Comparison of ENCODE assay signal across 1 cellular context in the genomic region with DNA sequence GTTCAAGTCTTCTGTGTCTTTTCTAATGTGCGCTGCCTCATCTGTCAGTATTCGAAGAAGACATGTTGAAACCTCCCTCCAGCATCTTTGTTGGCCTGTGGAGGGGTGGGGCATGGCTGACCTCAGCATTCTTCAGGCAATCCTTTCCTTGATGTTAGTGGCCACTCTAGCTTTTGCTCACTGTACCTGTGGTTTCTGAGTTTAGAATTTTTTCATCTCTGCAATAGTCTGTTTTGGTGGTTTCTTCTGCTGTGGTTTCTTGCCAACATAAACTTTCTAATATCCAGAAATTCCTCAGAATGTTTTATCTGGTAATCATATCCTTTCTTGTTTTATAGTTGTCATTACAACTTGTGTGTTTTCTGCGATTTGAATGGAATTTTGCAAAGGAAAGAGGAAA.
TF ChIP-seq lines count a peak whose summit lies in the region.

No MANE protein-coding gene starts in this region.

TF ChIP-seq in GM23338, 12 proteins besides CTCF, POLR2A, EP300 and RAD21 (continued from another document):
- no peak for TF ChIP-seq ZNF462 (CRISPR knock-in tag; IDR thresholded peaks at IDR 0.05)
- TF ChIP-seq EZH2 (IDR thresholded peaks at IDR 0.05; ENCODE audit: low read depth, unreplicated experiment): no peak
- TF ChIP-seq CREB1 (CRISPR knock-in tag; IDR thresholded peaks at IDR 0.05; ENCODE audit: low read depth): no peak
- TF ChIP-seq EZH2phosphoT487 (IDR thresholded peaks at IDR 0.05; ENCODE audit: unreplicated experiment): no peak
- TF ChIP-seq JUNB (IDR thresholded peaks at IDR 0.05; ENCODE audit: unreplicated experiment): no peak
- TF ChIP-seq STAT1 (IDR thresholded peaks at IDR 0.05; ENCODE audit: unreplicated experiment): no peak
- TF ChIP-seq NANOG (IDR thresholded peaks at IDR 0.05; ENCODE audit: borderline replicate concordance): no peak
- TF ChIP-seq ZNF114 (CRISPR knock-in tag; IDR thresholded peaks at IDR 0.05): no peak
TF ChIP-seq in GM23338: peak in this region for 0.
